ENCODE assay signal across 34 cellular contexts in genomic region chr13:39058040-39058439, GRCh38.
"Had no signal": no experiment of that assay in that cellular context is flagged by ENCODE, and none has a peak within 500 bp of the region (broad histone marks: within the 10 kb centered on the region; RNA-seq: fewer than 3 reads in every experiment).

No MANE protein-coding gene starts in this region.

- H3K9me3 Mint-ChIP-seq: activated T-helper 17 cell treated with anti-CD3 and anti-CD28 coated beads, Interleukin-2, amount 50 U/mL, for 72 hours; T-helper 2 cell treated with Interferon-gamma antibody and Interleukin-4, amounts not matched to agents 5 μg/mL and 100 μg/mL, for 36 hours had no signal

- H3K27ac Mint-ChIP-seq: activated B cell treated with CpG ODN at 0.5 μM for 24 hours; activated CD4-positive, alpha-beta memory T cell treated with anti-CD3 and anti-CD28 coated beads for 36 hours; activated CD4-positive, alpha-beta T cell treated with anti-CD3 and anti-CD28 coated beads, Interleukin-2, amount 10 ng/mL, durations not matched to agents 24 days and 14 days; activated CD8-positive, alpha-beta T cell treated with anti-CD3 and anti-CD28 coated beads for 36 hours; activated naive CD4-positive, alpha-beta T cell treated with anti-CD3 and anti-CD28 coated beads for 36 hours; activated naive CD4-positive, alpha-beta T cell treated with anti-CD3 and anti-CD28 coated beads, Interleukin-2, amount 50 U/mL, for 72 hours; activated naive CD8-positive, alpha-beta T cell treated with anti-CD3 and anti-CD28 coated beads for 36 hours; activated T-cell treated with anti-CD3 and anti-CD28 coated beads, Interleukin-2, amount 50 U/mL, for 72 hours; activated T-helper 1 cell treated with anti-CD3 and anti-CD28 coated beads, Interleukin-12 subunit alpha, Interleukin-12 subunit beta, Interleukin-2, Interleukin-4 antibody, amounts not matched to agents 30 ng/mL and 10 ng/mL and 1 ng/mL, durations not matched to agents 14 hours and 24 hours and 36 hours; activated T-helper 17 cell treated with anti-CD3 and anti-CD28 coated beads, Interleukin-2, amount 50 U/mL, for 72 hours; T-helper 1 cell treated with Interleukin-12 subunit alpha and Interleukin-12 subunit beta and Interleukin-4 antibody, amounts not matched to agents 30 μg/mL and 1 μg/mL, for 36 hours; T-helper 2 cell treated with Interferon-gamma antibody and Interleukin-4, amounts not matched to agents 5 μg/mL and 100 μg/mL, for 36 hours had no signal

- H3K36me3 ChIP-seq: adrenal gland, brain microvascular endothelial cell, breast epithelium had no signal

- H3K4me1 ChIP-seq: adrenal gland, body of pancreas, breast epithelium had no signal

- H3K27ac ChIP-seq: adrenal gland, body of pancreas, brain microvascular endothelial cell, breast epithelium, VCaP had no signal

- H3K4me3 ChIP-seq: adrenal gland, body of pancreas, breast epithelium had no signal

- H3K4me3 Mint-ChIP-seq: activated B cell treated with CpG ODN at 0.5 μM for 24 hours; activated CD4-positive, alpha-beta memory T cell treated with anti-CD3 and anti-CD28 coated beads for 36 hours; activated CD4-positive, alpha-beta T cell treated with anti-CD3 and anti-CD28 coated beads, Interleukin-2, amount 10 ng/mL, durations not matched to agents 24 days and 14 days; activated CD8-positive, alpha-beta T cell treated with anti-CD3 and anti-CD28 coated beads for 36 hours; activated naive CD4-positive, alpha-beta T cell treated with anti-CD3 and anti-CD28 coated beads for 36 hours; activated naive CD8-positive, alpha-beta T cell treated with anti-CD3 and anti-CD28 coated beads for 36 hours; activated T-cell treated with anti-CD3 and anti-CD28 coated beads, Interleukin-2, amount 50 U/mL, for 4 hours; activated T-cell treated with anti-CD3 and anti-CD28 coated beads, Interleukin-2, amount 50 U/mL, for 72 hours; activated T-helper 1 cell treated with anti-CD3 and anti-CD28 coated beads, Interleukin-12 subunit alpha, Interleukin-12 subunit beta, Interleukin-2, Interleukin-4 antibody, amounts not matched to agents 30 ng/mL and 10 ng/mL and 1 ng/mL, durations not matched to agents 14 hours and 24 hours and 36 hours; activated T-helper 17 cell treated with anti-CD3 and anti-CD28 coated beads, Interleukin-2, amount 50 U/mL, for 72 hours; T-helper 1 cell treated with Interleukin-12 subunit alpha and Interleukin-12 subunit beta and Interleukin-4 antibody, amounts not matched to agents 30 μg/mL and 1 μg/mL, for 36 hours; T-helper 2 cell treated with Interferon-gamma antibody and Interleukin-4, amounts not matched to agents 5 μg/mL and 100 μg/mL, for 36 hours had no signal

- H3K27me3 Mint-ChIP-seq: activated B cell treated with CpG ODN at 0.5 μM for 24 hours; activated CD4-positive, alpha-beta memory T cell treated with anti-CD3 and anti-CD28 coated beads for 36 hours; activated CD4-positive, alpha-beta T cell treated with anti-CD3 and anti-CD28 coated beads, Interleukin-2, amount 10 ng/mL, durations not matched to agents 24 days and 14 days; activated CD8-positive, alpha-beta T cell treated with anti-CD3 and anti-CD28 coated beads for 36 hours; activated naive CD8-positive, alpha-beta T cell treated with anti-CD3 and anti-CD28 coated beads for 36 hours; activated T-helper 17 cell treated with anti-CD3 and anti-CD28 coated beads, Interleukin-2, amount 50 U/mL, for 72 hours had no signal

- ATAC-seq: activated CD8-positive, alpha-beta T cell treated with anti-CD3 and anti-CD28 coated beads for 36 hours; activated naive CD4-positive, alpha-beta T cell treated with anti-CD3 and anti-CD28 coated beads, Interleukin-2, amount 50 U/mL, for 72 hours; activated T-cell treated with anti-CD3 and anti-CD28 coated beads, Interleukin-2, amount 50 U/mL, for 4 hours; activated T-cell treated with anti-CD3 and anti-CD28 coated beads, Interleukin-2, amount 50 U/mL, for 72 hours; activated T-helper 17 cell treated with anti-CD3 and anti-CD28 coated beads, Interleukin-2, amount 50 U/mL, for 72 hours; body of pancreas had no signal

- DNase-seq: activated B cell treated with CpG ODN at 0.5 μM for 24 hours; activated CD4-positive, alpha-beta memory T cell treated with anti-CD3 and anti-CD28 coated beads for 36 hours; activated CD4-positive, alpha-beta T cell treated with anti-CD3 and anti-CD28 coated beads for 4 hours; activated CD4-positive, alpha-beta T cell treated with anti-CD3 and anti-CD28 coated beads, Interleukin-2, amount 10 ng/mL, durations not matched to agents 24 days and 14 days; activated CD4-positive, alpha-beta T cell treated with anti-CD3 and anti-CD28 coated beads, Interleukin-2, amount 50 U/mL, for 1 hour; activated CD4-positive, alpha-beta T cell treated with anti-CD3 and anti-CD28 coated beads, Interleukin-2, amount 50 U/mL, for 4 hours; activated CD4-positive, CD25-positive, alpha-beta regulatory T cell treated with anti-CD3 and anti-CD28 coated beads, Interleukin-2, amount 50 U/mL, for 72 hours; activated CD8-positive, alpha-beta memory T cell treated with anti-CD3 and anti-CD28 coated beads, Interleukin-2, amount 50 U/mL, for 4 hours; activated CD8-positive, alpha-beta T cell treated with anti-CD3 and anti-CD28 coated beads for 36 hours; activated effector memory CD4-positive, alpha-beta T cell treated with anti-CD3 and anti-CD28 coated beads, Interleukin-2, amount 50 U/mL, for 16 hours; activated gamma-delta T cell treated with Interleukin-2 at 50 U/mL for 16 hours; activated naive CD4-positive, alpha-beta T cell; activated naive CD4-positive, alpha-beta T cell treated with anti-CD3 and anti-CD28 coated beads for 36 hours; activated naive CD4-positive, alpha-beta T cell treated with anti-CD3 and anti-CD28 coated beads, Interleukin-2, amount 50 U/mL, for 16 hours; activated naive CD8-positive, alpha-beta T cell treated with anti-CD3 and anti-CD28 coated beads for 36 hours; activated T-cell treated with anti-CD3 and anti-CD28 coated beads for 4 hours; activated T-cell treated with anti-CD3 and anti-CD28 coated beads, Interleukin-2, amount 50 U/mL, for 1 hour; activated T-cell treated with anti-CD3 and anti-CD28 coated beads, Interleukin-2, amount 50 U/mL, for 4 hours; activated T-cell treated with anti-CD3 and anti-CD28 coated beads, Interleukin-2, amount 50 U/mL, for 72 hours; adrenal gland; amniotic stem cell; aorta; body of pancreas; brain microvascular endothelial cell; central memory CD4-positive, alpha-beta T cell; T-helper 2 cell; T-helper 9 cell had no signal

- H3K9me3 ChIP-seq: adrenal gland, body of pancreas, breast epithelium had no signal
